ENCODE assay signal across 17 cellular contexts in genomic region chr9:99632349-99633038, GRCh38.
"Had no signal": no experiment of that assay in that cellular context is flagged by ENCODE, and none has a peak within 500 bp of the region (broad histone marks: within the 10 kb centered on the region; RNA-seq: fewer than 3 reads in every experiment).

No MANE protein-coding gene starts in this region.

- FAIRE-seq: endometrium had no signal

- ATAC-seq: esophagus mucosa, heart right ventricle, left lobe of liver, mucosa of descending colon, natural killer cell, upper lobe of right lung had no signal

- H3K27me3 ChIP-seq: heart right ventricle, right atrium auricular region, tibial artery, upper lobe of right lung, vagina had no signal

- H3K27ac ChIP-seq: heart right ventricle, right atrium auricular region, tibial artery, upper lobe of right lung, vagina had no signal

- H3K4me1 ChIP-seq: right atrium auricular region, tibial artery, upper lobe of right lung, vagina had no signal

- DNase-seq: effector memory CD4-positive, alpha-beta T cell; heart right ventricle; hypothalamus; islet precursor cell; mammary epithelial cell; mucosa of descending colon; natural killer cell; small intestine; stimulated activated CD4-positive, alpha-beta T cell treated with anti-CD3 and anti-CD28 coated beads, Interleukin-12 subunit alpha, Interleukin-12 subunit beta, amount 100 ng/mL, for 4 hours; stimulated activated CD4-positive, alpha-beta T cell treated with anti-CD3 and anti-CD28 coated beads, Interleukin-2, amount 100 ng/mL, for 48 hours; tibial artery; upper lobe of right lung had no signal

- H3K36me3 ChIP-seq: heart right ventricle, right atrium auricular region, tibial artery, upper lobe of right lung, vagina had no signal

- H3K9me3 ChIP-seq: heart right ventricle, mucosa of descending colon, right atrium auricular region, tibial artery, upper lobe of right lung, vagina had no signal

- H3K4me3 ChIP-seq: heart right ventricle, mucosa of descending colon, right atrium auricular region, tibial artery, upper lobe of right lung, vagina had no signal
